Comparison of ENCODE assay signal across 11 cellular contexts in genomic region chr15:90451215-90451850, GRCh38.
DNase-seq lines count a peak whose midpoint lies in the region; ATAC-seq lines count a peak whose summit lies in the region.
"Had no signal": no experiment of that assay in that cellular context is flagged by ENCODE, and none has a peak within 500 bp of the region (broad histone marks: within the 10 kb centered on the region; RNA-seq: fewer than 3 reads in every experiment).

No MANE protein-coding gene starts in this region.

- ATAC-seq in stimulated activated effector memory CD8-positive, alpha-beta T cell treated with anti-CD3 and anti-CD28 coated beads, Interleukin-12 subunit alpha, Interleukin-12 subunit beta, amount 100 ng/mL, for 72 hours, result no peak
- ATAC-seq in GM21576 (IDR thresholded peaks at IDR 0.05; ENCODE audit: unreplicated experiment), result no peak

- H3K4me1 Mint-ChIP-seq in stimulated activated effector memory CD8-positive, alpha-beta T cell treated with anti-CD3 and anti-CD28 coated beads, Interleukin-12 subunit alpha, Interleukin-12 subunit beta, amount 100 ng/mL, for 72 hours, result peaks cover 7% of the 10 kb centered on the region
- H3K4me1 Mint-ChIP-seq: activated B cell treated with CpG ODN at 0.5 μM for 24 hours had no signal

- no peaks in the 10 kb centered on the region for H3K9me3 Mint-ChIP-seq in stimulated activated effector memory CD8-positive, alpha-beta T cell treated with anti-CD3 and anti-CD28 coated beads, Interleukin-12 subunit alpha, Interleukin-12 subunit beta, amount 100 ng/mL, for 72 hours
- H3K9me3 Mint-ChIP-seq: activated B cell treated with CpG ODN at 0.5 μM for 24 hours had no signal

- no peak overlapping the region for H3K4me3 Mint-ChIP-seq in stimulated activated effector memory CD8-positive, alpha-beta T cell treated with anti-CD3 and anti-CD28 coated beads, Interleukin-12 subunit alpha, Interleukin-12 subunit beta, amount 100 ng/mL, for 72 hours
- H3K4me3 Mint-ChIP-seq: activated B cell treated with CpG ODN at 0.5 μM for 24 hours, naive B cell had no signal

- peak overlapping the region; percentile 17 for H3K27ac Mint-ChIP-seq in stimulated activated effector memory CD8-positive, alpha-beta T cell treated with anti-CD3 and anti-CD28 coated beads, Interleukin-12 subunit alpha, Interleukin-12 subunit beta, amount 100 ng/mL, for 72 hours
- H3K27ac Mint-ChIP-seq: activated B cell treated with CpG ODN at 0.5 μM for 24 hours had no signal

- H3K36me3 Mint-ChIP-seq in stimulated activated effector memory CD8-positive, alpha-beta T cell treated with anti-CD3 and anti-CD28 coated beads, Interleukin-12 subunit alpha, Interleukin-12 subunit beta, amount 100 ng/mL, for 72 hours, result peaks cover 100% of the 10 kb centered on the region

- DNase-seq in NCI-H524 (lab: John Stamatoyannopoulos, UW), result peak; percentile 14 to 75
- no peak for DNase-seq in NCI-H524 treated with DMSO at 0.1 percent for 48 hours (lab: John Stamatoyannopoulos, UW)
- peak; percentile 20 for DNase-seq in NCI-H526 treated with DMSO at 0.1 percent for 48 hours (lab: John Stamatoyannopoulos, UW)
- peak; percentile 78 for DNase-seq in fibroblast of gingiva (ENCODE audit: low read depth)
- no peak for DNase-seq in stimulated activated effector memory CD8-positive, alpha-beta T cell treated with anti-CD3 and anti-CD28 coated beads, Interleukin-12 subunit alpha, Interleukin-12 subunit beta, amount 100 ng/mL, for 72 hours (ENCODE audit: low spot score in 2 of 2)
- DNase-seq in stimulated activated CD8-positive, alpha-beta memory T cell treated with anti-CD3 and anti-CD28 coated beads, Interleukin-4, amount 100 ng/mL, for 48 hours, result no peak
- DNase-seq in nucleus accumbens (lab: John Stamatoyannopoulos, UW), result no peak
- DNase-seq: activated B cell treated with CpG ODN at 0.5 μM for 24 hours, foreskin melanocyte, naive B cell had no signal

Comparison
In these comparisons a context has a peak if more than half of its experiments do, and no peak if none do; other contexts are left out.
1. DNase-seq: peak in NCI-H524 (2 of 2), NCI-H526 treated with DMSO at 0.1 percent for 48 hours (single experiment) and fibroblast of gingiva (single experiment); none in NCI-H524 treated with DMSO at 0.1 percent for 48 hours (single experiment), stimulated activated effector memory CD8-positive, alpha-beta T cell treated with anti-CD3 and anti-CD28 coated beads, Interleukin-12 subunit alpha, Interleukin-12 subunit beta, amount 100 ng/mL, for 72 hours (0 of 2), stimulated activated CD8-positive, alpha-beta memory T cell treated with anti-CD3 and anti-CD28 coated beads, Interleukin-4, amount 100 ng/mL, for 48 hours (single experiment) and nucleus accumbens (0 of 56).